In genomic region chr1:7827134-7827955, GRCh38 we compare ENCODE assay signal across 9 cellular contexts. TPM values are rescaled to one million over a fixed set of nuclear protein-coding genes. Genes with fewer than 3 reads are reported as not detected.
DNase-seq lines count a peak whose midpoint lies in the region; ATAC-seq and TF ChIP-seq lines count a peak whose summit lies in the region.
"Had no signal": no experiment of that assay in that cellular context is flagged by ENCODE, and none has a peak within 500 bp of the region (broad histone marks: within the 10 kb centered on the region; RNA-seq: fewer than 3 reads in every experiment).

No MANE protein-coding gene starts in this region.

- POLR2A ChIA-PET in activated CD8-positive, alpha-beta T cell treated with anti-CD3 and anti-CD28 coated beads, Interleukin-2, amount 10 ng/mL, durations not matched to agents 7 days and 5 days (lab: Charles Lee) = no interaction called here

- peak; percentile 67 for ATAC-seq in activated CD8-positive, alpha-beta T cell treated with anti-CD3 and anti-CD28 coated beads, Interleukin-2, amount 10 ng/mL, durations not matched to agents 7 days and 5 days
- ATAC-seq in GM19395 (IDR thresholded peaks at IDR 0.05; ENCODE audit: unreplicated experiment) (no peak), GM19351 (IDR thresholded peaks at IDR 0.05; ENCODE audit: unreplicated experiment) (no peak), GM18517 (IDR thresholded peaks at IDR 0.05; ENCODE audit: unreplicated experiment) (no peak)

- no peaks in the 10 kb centered on the region for H3K4me1 ChIP-seq in esophagus squamous epithelium

- H3K27ac ChIP-seq in esophagus squamous epithelium = peak overlapping the region in 1 of 4 donors; percentile 5

- H3K27ac Mint-ChIP-seq in activated CD8-positive, alpha-beta T cell treated with anti-CD3 and anti-CD28 coated beads, Interleukin-2, amount 10 ng/mL, durations not matched to agents 7 days and 5 days = peak overlapping the region; percentile 84

- H3K9me3 ChIP-seq in esophagus squamous epithelium = no peaks in the 10 kb centered on the region

- H3K4me3 ChIP-seq in esophagus squamous epithelium (peak overlapping the region in 3 of 4 donors; percentile 15 to 46 (median 24)), lower leg skin (ENCODE audit: low read depth, poor library complexity, severe bottlenecking) (no peak overlapping the region)

- H3K9me3 Mint-ChIP-seq in activated CD8-positive, alpha-beta T cell treated with anti-CD3 and anti-CD28 coated beads, Interleukin-2, amount 10 ng/mL, durations not matched to agents 7 days and 5 days (ENCODE audit: insufficient read depth) = no peaks in the 10 kb centered on the region

- H3K27me3 ChIP-seq in esophagus squamous epithelium = no peaks in the 10 kb centered on the region

- DNase-seq in HCEC 1CT (peak; percentile 42), esophagus squamous epithelium (lab: John Stamatoyannopoulos, UW) (no peak), lower leg skin (ENCODE audit: low spot score in 2 of 2) (no peak)
- DNase-seq in activated CD8-positive, alpha-beta T cell treated with anti-CD3 and anti-CD28 coated beads, Interleukin-2, amount 10 ng/mL, durations not matched to agents 7 days and 5 days = peak; percentile 22
- peak; percentile 1 for DNase-seq in stimulated activated CD8-positive, alpha-beta memory T cell treated with anti-CD3 and anti-CD28 coated beads, Interleukin-12 subunit alpha, Interleukin-12 subunit beta, amount 100 ng/mL, for 24 hours (ENCODE audit: extremely low read depth)
- DNase-seq: Kasumi-1 had no signal

- peaks cover 7% of the 10 kb centered on the region for H3K4me1 Mint-ChIP-seq in activated CD8-positive, alpha-beta T cell treated with anti-CD3 and anti-CD28 coated beads, Interleukin-2, amount 10 ng/mL, durations not matched to agents 7 days and 5 days (ENCODE audit: low read depth)

- H3K36me3 Mint-ChIP-seq in activated CD8-positive, alpha-beta T cell treated with anti-CD3 and anti-CD28 coated beads, Interleukin-2, amount 10 ng/mL, durations not matched to agents 7 days and 5 days (ENCODE audit: low read depth) = no peaks in the 10 kb centered on the region

- CTCF ChIA-PET in activated CD8-positive, alpha-beta T cell treated with anti-CD3 and anti-CD28 coated beads, Interleukin-2, amount 10 ng/mL, durations not matched to agents 7 days and 5 days (lab: Charles Lee) = interaction anchor here (1.1 kb wide), 2 partner anchors 75 to 487 kb away, joined by 3 to 8 read pairs; no protein-coding TSS in a partner anchor

- TF ChIP-seq CTCF in esophagus squamous epithelium (IDR thresholded peaks at IDR 0.05) (no peak), lower leg skin (IDR thresholded peaks at IDR 0.05) (no peak)

- no peak for TF ChIP-seq POLR2A in esophagus squamous epithelium (IDR thresholded peaks at IDR 0.05)
- TF ChIP-seq POLR2A in lower leg skin (IDR thresholded peaks at IDR 0.05) = no peak

- WGBS in esophagus squamous epithelium, 2 donors = 80 to 89% methylated on average over 34 to 38 of the region's 39 CpGs
- WGBS in lower leg skin, 2 donors = 83 to 90% methylated on average over 39 of the region's 39 CpGs

- peak overlapping the region; percentile 73 for H3K4me3 Mint-ChIP-seq in activated CD8-positive, alpha-beta T cell treated with anti-CD3 and anti-CD28 coated beads, Interleukin-2, amount 10 ng/mL, durations not matched to agents 7 days and 5 days

- peaks cover 0 to 98% (median 15%) of the 10 kb centered on the region in 3 donors for H3K36me3 ChIP-seq in esophagus squamous epithelium

- H3K27me3 Mint-ChIP-seq in activated CD8-positive, alpha-beta T cell treated with anti-CD3 and anti-CD28 coated beads, Interleukin-2, amount 10 ng/mL, durations not matched to agents 7 days and 5 days (ENCODE audit: low read depth) = no peaks in the 10 kb centered on the region

- intact Hi-C loops in esophagus squamous epithelium (cut with DNase I) = no loop called here
- intact Hi-C loops in lower leg skin (cut with DNase I; ENCODE audit: low total_unique reads) = no loop called here

RNA-seq across cellular contexts. Expression of gene UTS2, which starts 25.5 kb away (rescaled TPM):
- total RNA-seq in activated CD8-positive, alpha-beta T cell treated with anti-CD3 and anti-CD28 coated beads, Interleukin-2, amount 10 ng/mL, durations not matched to agents 7 days and 5 days = under 1 TPM in 1 of 2 experiments, not detected in 1; 0.16 TPM
- total RNA-seq in esophagus squamous epithelium (not detected), lower leg skin (under 1 TPM in 1 of 4 donors, not detected in 3; 0.53 TPM)

RNA-seq across cellular contexts. Expression of gene PER3, which starts 43.3 kb away (rescaled TPM):
- total RNA-seq in activated CD8-positive, alpha-beta T cell treated with anti-CD3 and anti-CD28 coated beads, Interleukin-2, amount 10 ng/mL, durations not matched to agents 7 days and 5 days = 1 to 10 TPM in 1 of 2 experiments, under 1 TPM in 1; 0.97 to 1.2 TPM
- total RNA-seq in esophagus squamous epithelium (10 to 100 TPM in 2 of 4 donors, 1 to 10 TPM in 2; 6.7 to 21.0 (median 8.9) TPM), lower leg skin (10 to 100 TPM; 14.3 to 22.5 (median 19.3) TPM)

RNA-seq across cellular contexts. Expression of gene VAMP3, which starts 56.2 kb away (rescaled TPM):
- 10 to 100 TPM; 32.0 to 33.7 TPM for total RNA-seq in activated CD8-positive, alpha-beta T cell treated with anti-CD3 and anti-CD28 coated beads, Interleukin-2, amount 10 ng/mL, durations not matched to agents 7 days and 5 days
- total RNA-seq in esophagus squamous epithelium (10 to 100 TPM; 55.8 to 94.6 (median 75.4) TPM), lower leg skin (100 to 1,000 TPM in 1 of 4 donors, 10 to 100 TPM in 3; 64.4 to 133 (median 88.7) TPM)

Comparison
In these comparisons a context has a peak if more than half of its experiments do, and no peak if none do; other contexts are left out.
1. DNase-seq: peak in HCEC 1CT (single experiment), activated CD8-positive, alpha-beta T cell treated with anti-CD3 and anti-CD28 coated beads, Interleukin-2, amount 10 ng/mL, durations not matched to agents 7 days and 5 days (single experiment) and stimulated activated CD8-positive, alpha-beta memory T cell treated with anti-CD3 and anti-CD28 coated beads, Interleukin-12 subunit alpha, Interleukin-12 subunit beta, amount 100 ng/mL, for 24 hours (single experiment); none in esophagus squamous epithelium (single experiment) and lower leg skin (0 of 2).